31 cellular contexts compared by ENCODE assay signal in the genomic region with DNA sequence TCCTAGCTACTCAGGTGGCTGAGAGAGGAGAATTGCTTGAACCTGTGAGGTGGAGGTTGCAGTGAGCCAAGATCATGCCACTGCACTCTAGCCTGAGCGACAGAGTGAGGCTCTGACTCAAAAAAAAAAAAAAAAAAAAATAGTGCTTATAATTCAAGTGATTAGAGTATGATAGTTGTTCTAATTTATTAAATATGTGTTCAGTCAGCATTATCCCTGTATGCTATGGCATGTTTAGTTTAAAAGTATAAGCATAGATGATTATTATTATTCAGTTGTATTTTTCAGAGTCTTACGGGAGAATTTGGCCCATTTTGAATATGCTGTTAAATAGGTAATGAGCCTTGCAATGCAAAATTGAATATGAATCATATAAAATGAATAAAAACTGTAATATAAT.
"Had no signal": no experiment of that assay in that cellular context is flagged by ENCODE, and none has a peak within 500 bp of the region (broad histone marks: within the 10 kb centered on the region; RNA-seq: fewer than 3 reads in every experiment).

No MANE protein-coding gene starts in this region.

- H3K9ac ChIP-seq: neural progenitor cell, parathyroid adenoma had no signal

- H3K4me3 Mint-ChIP-seq: natural killer cell; nephron; neural progenitor cell; stimulated activated memory B cell treated with anti-CD40 and anti-IgM and Interleukin-4, amounts not matched to agents 10 μg/mL and 1 μg/mL and 100 μg/mL, for 72 hours; stimulated activated naive CD8-positive, alpha-beta T cell treated with anti-CD3 and anti-CD28 coated beads, Interleukin-15, amount 100 ng/mL, for 72 hours; type B pancreatic cell had no signal

- H3K27me3 ChIP-seq: neural progenitor cell, ovary, spleen, suprapubic skin, testis, tibial artery, transverse colon, upper lobe of right lung, uterus had no signal

- H3K4me3 ChIP-seq: neural progenitor cell, ovary, psoas muscle, skin epidermis, smooth muscle cell, spleen, suprapubic skin, testis, tibial artery, transverse colon, upper lobe of right lung, uterus had no signal

- H3K4me1 ChIP-seq: neural progenitor cell, parathyroid adenoma, suprapubic skin, tibial artery, upper lobe of right lung, uterus had no signal

- ATAC-seq: natural killer cell; right cardiac atrium; sciatic nerve; stimulated activated memory B cell treated with anti-CD40 and anti-IgM and Interleukin-4, amounts not matched to agents 10 μg/mL and 1 μg/mL and 100 μg/mL, for 72 hours; stimulated activated naive CD8-positive, alpha-beta T cell treated with anti-CD3 and anti-CD28 coated beads, Interleukin-15, amount 100 ng/mL, for 72 hours; stimulated activated naive CD8-positive, alpha-beta T cell treated with anti-CD3 and anti-CD28 coated beads, Interleukin-15, Interleukin-2, amounts not matched to agents 100 U/mL and 50 U/mL, for 24 hours; upper lobe of right lung had no signal

- H3K9me3 Mint-ChIP-seq: natural killer cell; nephron; neural progenitor cell; stimulated activated memory B cell treated with anti-CD40 and anti-IgM and Interleukin-4, amounts not matched to agents 10 μg/mL and 1 μg/mL and 100 μg/mL, for 72 hours; stimulated activated naive CD8-positive, alpha-beta T cell treated with anti-CD3 and anti-CD28 coated beads, Interleukin-15, amount 100 ng/mL, for 72 hours; type B pancreatic cell had no signal

- H3K4me2 ChIP-seq: neural progenitor cell, smooth muscle cell had no signal

- H3K36me3 Mint-ChIP-seq: natural killer cell had no signal

- H3K4me1 Mint-ChIP-seq: neural progenitor cell; stimulated activated memory B cell treated with anti-CD40 and anti-IgM and Interleukin-4, amounts not matched to agents 10 μg/mL and 1 μg/mL and 100 μg/mL, for 72 hours; stimulated activated naive CD8-positive, alpha-beta T cell treated with anti-CD3 and anti-CD28 coated beads, Interleukin-15, amount 100 ng/mL, for 72 hours had no signal

- H3K27ac ChIP-seq: neural progenitor cell, ovary, parathyroid adenoma, psoas muscle, skin epidermis, suprapubic skin, tibial artery, transverse colon, upper lobe of right lung, uterus had no signal

- DNase-seq: natural killer cell; occipital lobe; ovary; posterior cingulate gyrus; psoas muscle; right cardiac atrium; spleen; stimulated activated CD4-positive, alpha-beta T cell treated with anti-CD3 and anti-CD28 coated beads, Interleukin-12 subunit alpha, Interleukin-12 subunit beta, amount 100 ng/mL, for 4 hours; stimulated activated CD4-positive, alpha-beta T cell treated with anti-CD3 and anti-CD28 coated beads, Interleukin-1b, Interleukin-23, amount 100 ng/mL, for 48 hours; stimulated activated CD4-positive, alpha-beta T cell treated with anti-CD3 and anti-CD28 coated beads, Interleukin-4, amount 100 ng/mL, for 1 hour; stimulated activated CD4-positive, alpha-beta T cell treated with anti-CD3 and anti-CD28 coated beads, Interleukin-4, amount 100 ng/mL, for 4 hours; stimulated activated CD8-positive, alpha-beta memory T cell treated with anti-CD3 and anti-CD28 coated beads, Interleukin-4, amount 100 ng/mL, for 48 hours; stimulated activated naive CD4-positive, alpha-beta T cell; stimulated activated naive CD8-positive, alpha-beta T cell treated with anti-CD3 and anti-CD28 coated beads, Interleukin-15, amount 100 ng/mL, for 72 hours; stimulated activated naive CD8-positive, alpha-beta T cell treated with anti-CD3 and anti-CD28 coated beads, Interleukin-15, Interleukin-2, amounts not matched to agents 100 U/mL and 50 U/mL, for 24 hours; substantia nigra; testis; tibial artery; transverse colon; upper lobe of right lung; uterus had no signal

- H3K9me3 ChIP-seq: ovary, psoas muscle, spleen, suprapubic skin, testis, tibial artery, transverse colon, upper lobe of right lung, uterus had no signal

- H3K27me3 Mint-ChIP-seq: progenitor cell of endocrine pancreas; stimulated activated memory B cell treated with anti-CD40 and anti-IgM and Interleukin-4, amounts not matched to agents 10 μg/mL and 1 μg/mL and 100 μg/mL, for 72 hours; stimulated activated naive CD8-positive, alpha-beta T cell treated with anti-CD3 and anti-CD28 coated beads, Interleukin-15, amount 100 ng/mL, for 72 hours; type B pancreatic cell had no signal

- H2AFZ ChIP-seq: neural progenitor cell, parathyroid adenoma had no signal

- H3K36me3 ChIP-seq: ovary, uterus had no signal

- H3K27ac Mint-ChIP-seq: neural progenitor cell; progenitor cell of endocrine pancreas; stimulated activated memory B cell treated with anti-CD40 and anti-IgM and Interleukin-4, amounts not matched to agents 10 μg/mL and 1 μg/mL and 100 μg/mL, for 72 hours had no signal
